ENCODE assay signal across 8 cellular contexts in genomic region chr19:8512991-8513686, GRCh38. TPM values are rescaled to one million over a fixed set of nuclear protein-coding genes. Genes with fewer than 3 reads are reported as not detected.
A peak's percentile ranks its signal among the peaks of the same experiment; 100 is the strongest.
DNase-seq lines count a peak whose midpoint lies in the region; ATAC-seq and TF ChIP-seq lines count a peak whose summit lies in the region.

No MANE protein-coding gene starts in this region.

- in situ Hi-C loops in HAP-1 (cut with MboI; ENCODE audit: low sequenced_read_pairs): no loop called here

- H3K4me1 Mint-ChIP-seq in activated CD4-positive, alpha-beta memory T cell treated with anti-CD3 and anti-CD28 coated beads for 36 hours (ENCODE audit: low read depth): peaks cover 43% of the 10 kb centered on the region

- H3K4me3 ChIP-seq in HAP-1 (peak overlapping the region; percentile 62), hepatocyte (peak overlapping the region; percentile 4), skeletal muscle tissue (ENCODE audit: low read length in 3 of 3) (peak overlapping the region; percentile 81 to 89 (median 89))

- DNase-seq in HAP-1 (ENCODE audit: low spot score in 2 of 2): no peak
- no peak for DNase-seq in activated CD4-positive, alpha-beta memory T cell treated with anti-CD3 and anti-CD28 coated beads for 36 hours
- no peak for DNase-seq in hepatocyte (ENCODE audit: low spot score)
- DNase-seq in cerebellum (ENCODE audit: low spot score): no peak
- DNase-seq in D341Med (ENCODE audit: low spot score): no peak

- H3K4me1 ChIP-seq in HAP-1: peaks cover 13% of the 10 kb centered on the region
- peaks cover 13% of the 10 kb centered on the region for H3K4me1 ChIP-seq in hepatocyte (ENCODE audit: insufficient read depth)
- H3K4me1 ChIP-seq in skeletal muscle tissue (ENCODE audit: control insufficient read depth in 3 of 3, insufficient read depth in 3 of 3, low read length in 3 of 3): peaks cover 17 to 20% (median 18%) of the 10 kb centered on the region in 3 donors

- peak overlapping the region; percentile 92 for H3K4me3 Mint-ChIP-seq in activated CD4-positive, alpha-beta memory T cell treated with anti-CD3 and anti-CD28 coated beads for 36 hours

- H3K27ac ChIP-seq in hepatocyte (peak overlapping the region; percentile 99), skeletal muscle tissue (ENCODE audit: low read depth, low read length) (peak overlapping the region; percentile 97)

- no peaks in the 10 kb centered on the region for H3K9me2 ChIP-seq in hepatocyte (replicated peaks; ENCODE audit: insufficient read depth)

- H3K79me2 ChIP-seq in hepatocyte: peaks cover 13% of the 10 kb centered on the region

- H4K20me1 ChIP-seq in hepatocyte (ENCODE audit: insufficient read depth, poor library complexity, severe bottlenecking): no peaks in the 10 kb centered on the region

- CTCF ChIA-PET in activated CD4-positive, alpha-beta memory T cell treated with anti-CD3 and anti-CD28 coated beads for 36 hours (lab: Charles Lee): interaction anchor here (1.2 to 7.0 kb wide), 8 partner anchors 8 to 178 kb away, joined by 3 to 93 read pairs (median 7); partner anchors contain the start of genes MARCHF2 and MYO1F

- H3K36me3 ChIP-seq in HAP-1 (replicated peaks) (peaks cover 5% of the 10 kb centered on the region), hepatocyte (replicated peaks; ENCODE audit: insufficient read depth, low read depth) (no peaks in the 10 kb centered on the region), skeletal muscle tissue (ENCODE audit: control insufficient read depth in 3 of 3, insufficient read depth in 3 of 3, low read length in 3 of 3) (peaks cover 0 to 5% (median 0%) of the 10 kb centered on the region in 3 donors)

- peak overlapping the region; percentile 17 for H2AFZ ChIP-seq in hepatocyte

- WGBS in hepatocyte (ENCODE audit: low lambda C conversion rate, missing lambda C conversion rate): 68% methylated on average over 19 of the region's 19 CpGs

- no peak for ATAC-seq in HG03378 (IDR thresholded peaks at IDR 0.05; ENCODE audit: unreplicated experiment)
- ATAC-seq in GM21381 (IDR thresholded peaks at IDR 0.05; ENCODE audit: unreplicated experiment): no peak

- H3K27me3 ChIP-seq in HAP-1 (ENCODE audit: low read depth): no peaks in the 10 kb centered on the region
- H3K27me3 ChIP-seq in hepatocyte: no peaks in the 10 kb centered on the region
- H3K27me3 ChIP-seq in skeletal muscle tissue (ENCODE audit: control insufficient read depth in 3 of 3, insufficient read depth in 3 of 3, low read length in 3 of 3): no peaks in the 10 kb centered on the region

- no peak for TF ChIP-seq CTCF in hepatocyte (IDR thresholded peaks at IDR 0.05; ENCODE audit: poor library complexity)

- H3K27ac Mint-ChIP-seq in activated CD4-positive, alpha-beta memory T cell treated with anti-CD3 and anti-CD28 coated beads for 36 hours: peak overlapping the region; percentile 99

- intact Hi-C loops in activated CD4-positive, alpha-beta memory T cell treated with anti-CD3 and anti-CD28 coated beads for 36 hours (cut with micrococcal nuclease): loop anchor here (1.0 to 2.0 kb wide), 3 partner anchors 26 to 123 kb away; partner anchors contain the start of genes MARCHF2 and RAB11B

- H3K9me3 ChIP-seq in HAP-1 (no peaks in the 10 kb centered on the region), hepatocyte (ENCODE audit: low read depth) (no peaks in the 10 kb centered on the region), skeletal muscle tissue (ENCODE audit: control insufficient read depth in 3 of 3, low read length in 3 of 3) (no peaks in the 10 kb centered on the region)

- H3K9me3 Mint-ChIP-seq in activated CD4-positive, alpha-beta memory T cell treated with anti-CD3 and anti-CD28 coated beads for 36 hours: no peaks in the 10 kb centered on the region

- H3K4me2 ChIP-seq in hepatocyte: peak overlapping the region; percentile 79

- H3K9ac ChIP-seq in skeletal muscle tissue (ENCODE audit: low read depth in 1 of 3, low read length in 3 of 3): peak overlapping the region; percentile 84 to 96 (median 94)

- no peaks in the 10 kb centered on the region for H3K27me3 Mint-ChIP-seq in activated CD4-positive, alpha-beta memory T cell treated with anti-CD3 and anti-CD28 coated beads for 36 hours

- peaks cover 3% of the 10 kb centered on the region for H3K36me3 Mint-ChIP-seq in activated CD4-positive, alpha-beta memory T cell treated with anti-CD3 and anti-CD28 coated beads for 36 hours

- POLR2A ChIA-PET in activated CD4-positive, alpha-beta memory T cell treated with anti-CD3 and anti-CD28 coated beads for 36 hours (lab: Charles Lee): interaction anchor here (1.2 to 2.9 kb wide), 11 partner anchors 18 to 192 kb away, joined by 3 to 23 read pairs (median 7); partner anchors contain the start of genes HNRNPM, MARCHF2, MYO1F and NDUFA7

RNA-seq across cellular contexts. Expression of gene ZNF414, which starts 0.8 kb away (rescaled TPM):
- 10 to 100 TPM; 19.7 to 24.6 TPM for total RNA-seq in activated CD4-positive, alpha-beta memory T cell treated with anti-CD3 and anti-CD28 coated beads for 36 hours
- 3.8 and 5.7 TPM in 2 replicates for total RNA-seq in hepatocyte
- 54.2 and 54.3 TPM in 2 replicates for polyA plus RNA-seq in hepatocyte
- 4.2 TPM for total RNA-seq in skeletal muscle tissue
- total RNA-seq in cerebellum: 5.0 TPM

RNA-seq across cellular contexts. Expression of gene PRAM1, which starts 10.7 kb away (rescaled TPM):
- total RNA-seq in activated CD4-positive, alpha-beta memory T cell treated with anti-CD3 and anti-CD28 coated beads for 36 hours: under 1 TPM; 0.73 to 1.00 TPM
- 0.44 and 0.73 TPM in 2 replicates for total RNA-seq in hepatocyte
- polyA plus RNA-seq in hepatocyte: 0.48 and 0.91 TPM in 2 replicates
- total RNA-seq in skeletal muscle tissue: 1.0 TPM
- 0.18 TPM for total RNA-seq in cerebellum

Comparison
In these comparisons a context has a peak if more than half of its experiments do, and no peak if none do; other contexts are left out.
1. H3K4me3 ChIP-seq: peak in every context shown above with its lines; median percentile 89 in skeletal muscle tissue; 62 in HAP-1; 4 in hepatocyte.